9 cellular contexts compared by ENCODE assay signal in genomic region chr18:63578357-63578958, GRCh38. TPM values are rescaled to one million over a fixed set of nuclear protein-coding genes. Genes with fewer than 3 reads are reported as not detected.
DNase-seq lines count a peak whose midpoint lies in the region; ATAC-seq and TF ChIP-seq lines count a peak whose summit lies in the region.
"Had no signal": no experiment of that assay in that cellular context is flagged by ENCODE, and none has a peak within 500 bp of the region (broad histone marks: within the 10 kb centered on the region; RNA-seq: fewer than 3 reads in every experiment).

No MANE protein-coding gene starts in this region.

- H3K4me1 ChIP-seq in GM23248 (ENCODE audit: insufficient read depth) (no peaks in the 10 kb centered on the region), liver (ENCODE audit: control insufficient read depth in 4 of 4, insufficient read depth in 4 of 4, low read length in 3 of 4) (no peaks in the 10 kb centered on the region)

- in situ Hi-C loops in GM23248 (cut with MboI), result loop anchor here (25.0 kb wide), 2 partner anchors 159 to 259 kb away; no protein-coding TSS in a partner anchor
- in situ Hi-C loops in astrocyte of the spinal cord (cut with HindIII; ENCODE audit: low sequenced_read_pairs), result no loop called here

- no peaks in the 10 kb centered on the region for H3K9me2 ChIP-seq in GM23248 (ENCODE audit: insufficient read depth)

- H3K36me3 ChIP-seq in GM23248 (ENCODE audit: low read depth), result no peaks in the 10 kb centered on the region
- H3K36me3 ChIP-seq in liver (ENCODE audit: control insufficient read depth in 4 of 4, insufficient read depth in 3 of 4, low read depth in 1 of 4, low read length in 3 of 4), result no peaks in the 10 kb centered on the region

- peak; percentile 74 for TF ChIP-seq CTCF in astrocyte of the spinal cord (IDR thresholded peaks at IDR 0.05; ENCODE audit: low read depth, low read length)
- peak; percentile 67 for TF ChIP-seq CTCF in liver (IDR thresholded peaks at IDR 0.05; ENCODE audit: low read depth, low read length, missing input control)

- H3K4me3 ChIP-seq in GM23248 (no peak overlapping the region), astrocyte of the spinal cord (ENCODE audit: low read depth, low read length) (no peak overlapping the region), liver (ENCODE audit: low read depth in 1 of 3, low read length in 3 of 3) (no peak overlapping the region)

- H3K27me3 ChIP-seq in GM23248 (replicated peaks; ENCODE audit: insufficient read depth) (no peaks in the 10 kb centered on the region), liver (ENCODE audit: control insufficient read depth in 4 of 4, insufficient read depth in 4 of 4, low read length in 3 of 4) (peaks cover 0 to 3% (median 0%) of the 10 kb centered on the region in 4 donors)

- H2AFZ ChIP-seq in GM23248, result peak overlapping the region; percentile 23; the same call in 1 of the 2 replicates

- H3K27ac ChIP-seq in GM23248 (no peak overlapping the region), liver (ENCODE audit: low read depth in 1 of 2, low read length in 2 of 2) (no peak overlapping the region)

- peak; percentile 74 to 82 for TF ChIP-seq RAD21 in liver (IDR thresholded peaks at IDR 0.05)

- H3K4me2 ChIP-seq in GM23248 (ENCODE audit: unreplicated experiment), result no peak overlapping the region

- no peaks in the 10 kb centered on the region for H3F3A ChIP-seq in GM23248 (ENCODE audit: insufficient read depth)

- no peaks in the 10 kb centered on the region for H4K20me1 ChIP-seq in GM23248 (ENCODE audit: insufficient read depth)

- peak; percentile 17 for DNase-seq in NCI-H2196 (lab: John Stamatoyannopoulos, UW; ENCODE audit: unreplicated experiment)
- no peak for DNase-seq in NCI-H2196 treated with DMSO at 0.1 percent for 48 hours (lab: John Stamatoyannopoulos, UW; ENCODE audit: unreplicated experiment)
- DNase-seq in GM23248, result peak; percentile 54
- DNase-seq in NCI-H187 (lab: John Stamatoyannopoulos, UW), result peak; percentile 4 to 22
- peak; percentile 59 for DNase-seq in astrocyte of the spinal cord (ENCODE audit: low read depth, low spot score)
- DNase-seq in NCI-H1048 (lab: John Stamatoyannopoulos, UW), result no peak
- DNase-seq: activated naive CD8-positive, alpha-beta T cell treated with anti-CD3 and anti-CD28 coated beads, Interleukin-2, amount 10 ng/mL, durations not matched to agents 7 days and 5 days had no signal

- no peaks in the 10 kb centered on the region for H3K79me2 ChIP-seq in GM23248 (ENCODE audit: insufficient read depth)

- no peak for ATAC-seq in GM18511 (IDR thresholded peaks at IDR 0.05; ENCODE audit: unreplicated experiment)

- 33 to 40% methylated on average over 5 of the region's 5 CpGs for WGBS in GM23248 (ENCODE audit: low coverage in 1 of 2, low lambda C conversion rate in 2 of 2, missing lambda C conversion rate in 2 of 2), 2 experiments
- WGBS in liver, result 13% methylated on average over 5 of the region's 5 CpGs

- H3K9me3 ChIP-seq in GM23248 (ENCODE audit: low read depth) (no peaks in the 10 kb centered on the region), liver (ENCODE audit: control insufficient read depth in 4 of 4, low read length in 3 of 4) (no peaks in the 10 kb centered on the region)

- H3K9ac ChIP-seq in GM23248, result no peak overlapping the region
- no peak overlapping the region for H3K9ac ChIP-seq in liver (ENCODE audit: low read depth in 1 of 2, low read length in 2 of 2)

TF ChIP-seq in liver, 16 proteins besides CTCF, POLR2A, EP300 and RAD21:
- TF ChIP-seq RXRA (IDR thresholded peaks at IDR 0.05) (no peak), TAF1 (conservative IDR thresholded peaks at IDR 0.05) (no peak), REST (IDR thresholded peaks at IDR 0.05) (no peak), ZBTB33 (IDR thresholded peaks at IDR 0.05) (no peak), ATF3 (IDR thresholded peaks at IDR 0.05) (no peak), EGR1 (IDR thresholded peaks at IDR 0.05; ENCODE audit: low read depth in 2 of 2) (no peak), NR2F2 (IDR thresholded peaks at IDR 0.05) (no peak), YY1 (IDR thresholded peaks at IDR 0.05) (no peak), JUND (IDR thresholded peaks at IDR 0.05) (no peak)

RNA-seq across cellular contexts. Expression of gene SERPINB13, which starts 8.7 kb away (rescaled TPM):
- total RNA-seq in GM23248 (2014; rRNA removed; shearing (Covaris generic)), result not detected in 2 replicates
- polyA plus RNA-seq in GM23248 (2016; fragmentation: Nextera tagmentation; extraction: Ambion mirVana) (not detected in 2 replicates), liver (not detected)
- total RNA-seq in liver, result not detected
- total RNA-seq: activated naive CD8-positive, alpha-beta T cell treated with anti-CD3 and anti-CD28 coated beads, Interleukin-2, amount 10 ng/mL, durations not matched to agents 7 days and 5 days had no signal

RNA-seq across cellular contexts. Expression of gene SERPINB12, which starts 36.3 kb away (rescaled TPM):
- total RNA-seq in GM23248 (2014; rRNA removed; shearing (Covaris generic)), result not detected in 2 replicates
- polyA plus RNA-seq in GM23248 (2016; fragmentation: Nextera tagmentation; extraction: Ambion mirVana) (not detected in 2 replicates), liver (not detected)
- not detected for total RNA-seq in liver
- total RNA-seq: activated naive CD8-positive, alpha-beta T cell treated with anti-CD3 and anti-CD28 coated beads, Interleukin-2, amount 10 ng/mL, durations not matched to agents 7 days and 5 days had no signal

Comparison
In these comparisons a context has a peak if more than half of its experiments do, and no peak if none do; other contexts are left out.
1. DNase-seq: peak in NCI-H2196 (single experiment), GM23248 (single experiment), NCI-H187 (2 of 2) and astrocyte of the spinal cord (single experiment); none in NCI-H2196 treated with DMSO at 0.1 percent for 48 hours (single experiment) and NCI-H1048 (single experiment).